Comparison of ENCODE assay signal across 17 cellular contexts in the genomic region with DNA sequence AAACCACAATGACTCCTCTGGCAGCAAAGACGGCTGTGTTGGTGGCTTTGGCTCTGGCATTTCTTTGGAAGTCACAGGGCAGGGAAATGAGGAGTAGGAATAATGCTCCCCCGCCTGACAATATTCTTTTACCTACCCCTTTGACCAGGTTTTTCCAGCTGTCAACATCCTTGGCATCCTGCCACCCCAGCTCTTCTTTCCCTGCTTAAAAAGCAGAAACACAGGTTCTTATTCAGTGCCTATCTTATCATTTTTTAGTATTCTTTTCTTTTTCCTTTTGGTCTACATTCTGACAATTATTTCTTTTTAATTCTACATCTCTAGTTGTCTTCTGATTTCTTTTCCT.
"Had no signal": no experiment of that assay in that cellular context is flagged by ENCODE, and none has a peak within 500 bp of the region (broad histone marks: within the 10 kb centered on the region; RNA-seq: fewer than 3 reads in every experiment).

No MANE protein-coding gene starts in this region.

- DNase-seq: activated CD4-positive, alpha-beta T cell treated with anti-CD3 and anti-CD28 coated beads, Interleukin-2, amount 10 ng/mL, durations not matched to agents 24 days and 14 days; activated CD8-positive, alpha-beta memory T cell treated with anti-CD3 and anti-CD28 coated beads for 24 hours; activated T-cell treated with anti-CD3 and anti-CD28 coated beads for 4 hours; dorsolateral prefrontal cortex; immature natural killer cell; naive thymus-derived CD4-positive, alpha-beta T cell; posterior cingulate gyrus; stimulated activated CD4-positive, alpha-beta T cell treated with anti-CD3 and anti-CD28 coated beads, Interleukin-1b, Interleukin-23, amount 100 ng/mL, for 48 hours; stimulated activated naive CD4-positive, alpha-beta T cell treated with Interleukin-2 at 50 U/mL for 16 hours had no signal

- H3K4me1 Mint-ChIP-seq: activated CD4-positive, alpha-beta T cell treated with anti-CD3 and anti-CD28 coated beads, Interleukin-2, amount 10 ng/mL, durations not matched to agents 24 days and 14 days; activated naive CD4-positive, alpha-beta T cell treated with anti-CD3 and anti-CD28 coated beads, Interleukin-2, amount 50 U/mL, for 24 hours; immature natural killer cell had no signal

- H3K4me3 ChIP-seq: dorsolateral prefrontal cortex, esophagus muscularis mucosa, lung, right atrium auricular region, suprapubic skin, upper lobe of left lung had no signal

- H3K27me3 ChIP-seq: dorsolateral prefrontal cortex, esophagus muscularis mucosa, right atrium auricular region, suprapubic skin, upper lobe of left lung had no signal

- H3K9me3 Mint-ChIP-seq: activated CD4-positive, alpha-beta T cell treated with anti-CD3 and anti-CD28 coated beads, Interleukin-2, amount 10 ng/mL, durations not matched to agents 24 days and 14 days; activated naive CD4-positive, alpha-beta T cell treated with anti-CD3 and anti-CD28 coated beads, Interleukin-2, amount 50 U/mL, for 24 hours; activated T-helper 2 cell treated with anti-CD3 and anti-CD28 coated beads, Interferon-gamma antibody, Interleukin-2, Interleukin-4, amounts not matched to agents 10 μg/mL and 5 μg/mL and 100 μg/mL, durations not matched to agents 14 hours and 24 hours and 36 hours; T-helper 1 cell treated with Interleukin-12 subunit alpha and Interleukin-12 subunit beta and Interleukin-4 antibody, amounts not matched to agents 30 μg/mL and 1 μg/mL, for 36 hours had no signal

- H3K27ac ChIP-seq: dorsolateral prefrontal cortex, esophagus muscularis mucosa, right atrium auricular region, suprapubic skin had no signal

- H3K36me3 Mint-ChIP-seq: activated naive CD4-positive, alpha-beta T cell treated with anti-CD3 and anti-CD28 coated beads, Interleukin-2, amount 50 U/mL, for 24 hours; immature natural killer cell; naive thymus-derived CD4-positive, alpha-beta T cell had no signal

- H3K9me3 ChIP-seq: esophagus muscularis mucosa, right atrium auricular region, suprapubic skin, upper lobe of left lung had no signal

- H3K4me3 Mint-ChIP-seq: activated CD4-positive, alpha-beta T cell treated with anti-CD3 and anti-CD28 coated beads, Interleukin-2, amount 10 ng/mL, durations not matched to agents 24 days and 14 days; activated naive CD4-positive, alpha-beta T cell treated with anti-CD3 and anti-CD28 coated beads, Interleukin-2, amount 50 U/mL, for 24 hours; immature natural killer cell; naive thymus-derived CD4-positive, alpha-beta T cell; T-helper 1 cell treated with Interleukin-12 subunit alpha and Interleukin-12 subunit beta and Interleukin-4 antibody, amounts not matched to agents 30 μg/mL and 1 μg/mL, for 36 hours had no signal

- H3K27ac Mint-ChIP-seq: activated CD4-positive, alpha-beta T cell treated with anti-CD3 and anti-CD28 coated beads, Interleukin-2, amount 10 ng/mL, durations not matched to agents 24 days and 14 days; activated naive CD4-positive, alpha-beta T cell treated with anti-CD3 and anti-CD28 coated beads, Interleukin-2, amount 50 U/mL, for 24 hours; activated T-helper 2 cell treated with anti-CD3 and anti-CD28 coated beads, Interferon-gamma antibody, Interleukin-2, Interleukin-4, amounts not matched to agents 10 μg/mL and 5 μg/mL and 100 μg/mL, durations not matched to agents 14 hours and 24 hours and 36 hours; naive thymus-derived CD4-positive, alpha-beta T cell; T-helper 1 cell treated with Interleukin-12 subunit alpha and Interleukin-12 subunit beta and Interleukin-4 antibody, amounts not matched to agents 30 μg/mL and 1 μg/mL, for 36 hours had no signal

- H3K4me1 ChIP-seq: esophagus muscularis mucosa, right atrium auricular region, suprapubic skin had no signal

- H3K36me3 ChIP-seq: esophagus muscularis mucosa, right atrium auricular region, suprapubic skin, upper lobe of left lung had no signal

- ATAC-seq: naive thymus-derived CD4-positive, alpha-beta T cell had no signal
